In genomic region chr2:163859951-163860350, GRCh38 we compare ENCODE assay signal across 21 cellular contexts.
DNase-seq lines count a peak whose midpoint lies in the region; ATAC-seq and TF ChIP-seq lines count a peak whose summit lies in the region.
"Had no signal": no experiment of that assay in that cellular context is flagged by ENCODE, and none has a peak within 500 bp of the region (broad histone marks: within the 10 kb centered on the region; RNA-seq: fewer than 3 reads in every experiment).

No MANE protein-coding gene starts in this region.

- H3K9ac ChIP-seq in MM.1S (ENCODE audit: low read length): no peak overlapping the region

- intact Hi-C loops in CD14-positive monocyte (cut with micrococcal nuclease): no loop called here

- H3K27me3 ChIP-seq in MM.1S (replicated peaks; ENCODE audit: insufficient read depth, low read length): no peaks in the 10 kb centered on the region
- H3K27me3 ChIP-seq: cardiac muscle cell had no signal

- H3K4me3 Mint-ChIP-seq in T-helper 2 cell treated with Interferon-gamma antibody and Interleukin-4, amounts not matched to agents 5 μg/mL and 100 μg/mL, for 36 hours: no peak overlapping the region
- H3K4me3 Mint-ChIP-seq in CD14-positive monocyte: no peak overlapping the region
- H3K4me3 Mint-ChIP-seq: CD8-positive, alpha-beta T cell had no signal

- no peaks in the 10 kb centered on the region for H3K4me1 ChIP-seq in MM.1S (ENCODE audit: low read length)

- H3K9me3 ChIP-seq in MM.1S (replicated peaks; ENCODE audit: insufficient read depth, low read length): no peaks in the 10 kb centered on the region
- H3K9me3 ChIP-seq: left ventricle myocardium inferior had no signal

- no peaks in the 10 kb centered on the region for H3K9me2 ChIP-seq in MM.1S (replicated peaks; ENCODE audit: insufficient read depth, low read length)

- no peaks in the 10 kb centered on the region for H3K4me1 Mint-ChIP-seq in T-helper 2 cell treated with Interferon-gamma antibody and Interleukin-4, amounts not matched to agents 5 μg/mL and 100 μg/mL, for 36 hours (ENCODE audit: low read depth)
- no peaks in the 10 kb centered on the region for H3K4me1 Mint-ChIP-seq in CD14-positive monocyte

- H3K4me3 ChIP-seq in MM.1S (ENCODE audit: low read length) (no peak overlapping the region), fibroblast of villous mesenchyme (ENCODE audit: low read depth, low read length) (no peak overlapping the region)
- H3K4me3 ChIP-seq: cardiac muscle cell, left ventricle myocardium inferior had no signal

- no peak overlapping the region for H2AFZ ChIP-seq in MM.1S (ENCODE audit: low read length)

- H3K36me3 Mint-ChIP-seq in T-helper 2 cell treated with Interferon-gamma antibody and Interleukin-4, amounts not matched to agents 5 μg/mL and 100 μg/mL, for 36 hours (ENCODE audit: low read depth): no peaks in the 10 kb centered on the region
- no peaks in the 10 kb centered on the region for H3K36me3 Mint-ChIP-seq in CD14-positive monocyte
- H3K36me3 Mint-ChIP-seq: CD8-positive, alpha-beta T cell had no signal

- peak; percentile 12 for DNase-seq in A172 (ENCODE audit: low spot score)
- DNase-seq in MM.1S: peak; percentile 42
- peak; percentile 7 for DNase-seq in fibroblast of villous mesenchyme (ENCODE audit: low read depth)
- no peak for DNase-seq in T-helper 2 cell treated with Interferon-gamma antibody and Interleukin-4, amounts not matched to agents 5 μg/mL and 100 μg/mL, for 36 hours (ENCODE audit: low spot score)
- no peak for DNase-seq in CD14-positive monocyte (ENCODE audit: low spot score)
- DNase-seq: activated CD4-positive, alpha-beta T cell treated with anti-CD3 and anti-CD28 coated beads, Interleukin-2, amount 50 U/mL, for 48 hours; activated gamma-delta T cell treated with Interleukin-2 at 50 U/mL for 16 hours; amniotic stem cell; CD8-positive, alpha-beta T cell; DMS79; H7; left ventricle myocardium inferior; NCI-H1048; NCI-H2081; retina; stimulated activated CD4-positive, alpha-beta T cell treated with anti-CD3 and anti-CD28 coated beads, Interleukin-15, amount 100 ng/mL, for 24 hours; SW 1271 had no signal

- H3F3A ChIP-seq in MM.1S (ENCODE audit: insufficient read depth, low read length): no peaks in the 10 kb centered on the region

- H3K27ac ChIP-seq in MM.1S (ENCODE audit: low read length): no peak overlapping the region
- H3K27ac ChIP-seq: cardiac muscle cell, left ventricle myocardium inferior had no signal

- H3K27me3 Mint-ChIP-seq in T-helper 2 cell treated with Interferon-gamma antibody and Interleukin-4, amounts not matched to agents 5 μg/mL and 100 μg/mL, for 36 hours (ENCODE audit: low read depth): no peaks in the 10 kb centered on the region
- no peaks in the 10 kb centered on the region for H3K27me3 Mint-ChIP-seq in CD14-positive monocyte (ENCODE audit: low read depth in 3 of 3)

- no peaks in the 10 kb centered on the region for H3K9me3 Mint-ChIP-seq in T-helper 2 cell treated with Interferon-gamma antibody and Interleukin-4, amounts not matched to agents 5 μg/mL and 100 μg/mL, for 36 hours
- H3K9me3 Mint-ChIP-seq in CD14-positive monocyte: peaks cover 0 to 3% (median 0%) of the 10 kb centered on the region in 7 donors

- peak; percentile 68 for ATAC-seq in GM18868 (IDR thresholded peaks at IDR 0.05; ENCODE audit: unreplicated experiment)
- no peak for ATAC-seq in GM19324 (IDR thresholded peaks at IDR 0.05; ENCODE audit: low FRiP score, unreplicated experiment)
- no peak for ATAC-seq in GM21515 (IDR thresholded peaks at IDR 0.05; ENCODE audit: unreplicated experiment)
- ATAC-seq: CD8-positive, alpha-beta T cell had no signal

- no peaks in the 10 kb centered on the region for H4K20me1 ChIP-seq in MM.1S (ENCODE audit: insufficient read depth, low read length)

- no peak overlapping the region for H3K4me2 ChIP-seq in MM.1S (ENCODE audit: low read depth, low read length)

- no peak overlapping the region for H3K27ac Mint-ChIP-seq in T-helper 2 cell treated with Interferon-gamma antibody and Interleukin-4, amounts not matched to agents 5 μg/mL and 100 μg/mL, for 36 hours
- no peak overlapping the region for H3K27ac Mint-ChIP-seq in CD14-positive monocyte
- H3K27ac Mint-ChIP-seq: CD8-positive, alpha-beta T cell had no signal

- H3K79me2 ChIP-seq in MM.1S (ENCODE audit: low read length): no peaks in the 10 kb centered on the region

- H3K36me3 ChIP-seq in MM.1S (replicated peaks; ENCODE audit: insufficient read depth, low read length): no peaks in the 10 kb centered on the region
- H3K36me3 ChIP-seq: cardiac muscle cell, left ventricle myocardium inferior had no signal

- TF ChIP-seq CTCF in MM.1S (IDR thresholded peaks at IDR 0.05; ENCODE audit: low read length): no peak
- TF ChIP-seq CTCF in fibroblast of villous mesenchyme (IDR thresholded peaks at IDR 0.05; ENCODE audit: insufficient read depth, low read depth, low read length): no peak
- TF ChIP-seq CTCF in CD14-positive monocyte (IDR thresholded peaks at IDR 0.05): no peak

Comparison
In these comparisons a context has a peak if more than half of its experiments do, and no peak if none do; other contexts are left out.
1. DNase-seq: peak in A172 (single experiment), MM.1S (single experiment) and fibroblast of villous mesenchyme (single experiment); none in T-helper 2 cell treated with Interferon-gamma antibody and Interleukin-4, amounts not matched to agents 5 μg/mL and 100 μg/mL, for 36 hours (single experiment) and CD14-positive monocyte (single experiment).